Comparison of ENCODE assay signal across 8 cellular contexts in genomic region chr6:13710552-13711383, GRCh38. TPM values are rescaled to one million over a fixed set of nuclear protein-coding genes. Genes with fewer than 3 reads are reported as not detected.
A peak's percentile ranks its signal among the peaks of the same experiment; 100 is the strongest.
DNase-seq lines count a peak whose midpoint lies in the region; FAIRE-seq and TF ChIP-seq lines count a peak whose summit lies in the region.

No MANE protein-coding gene starts in this region.

- CTCF ChIA-PET in HEK293T (lab: Yijun Ruan, JAX): interaction anchor here (0.5 to 1.3 kb wide), 3 partner anchors 86 to 306 kb away, joined by 3 to 12 read pairs (median 3); partner anchors contain the start of gene NOL7

- peak; percentile 20 for FAIRE-seq in GM12891 (lab: Jason Lieb, UNC)

- intact Hi-C loops in tibial artery (cut with DNase I; ENCODE audit: low total_unique reads): loop anchor here (10.0 kb wide), 1 partner anchor 54 kb away; no protein-coding TSS in a partner anchor

- no peaks in the 10 kb centered on the region for H3K36me3 ChIP-seq in tibial artery

- TF ChIP-seq POLR2A in GM12891 (IDR thresholded peaks at IDR 0.05; ENCODE audit: low read depth, low read length) (no peak), erythroblast (IDR thresholded peaks at IDR 0.05; ENCODE audit: low read length) (no peak)

- POLR2A ChIA-PET in HEK293T (lab: Yijun Ruan, JAX): interaction anchor here (1.0 to 3.4 kb wide), 4 partner anchors 18 to 382 kb away, joined by 3 to 27 read pairs (median 4); partner anchors contain the start of genes NOL7 and TBC1D7

- peak; percentile 33 for DNase-seq in GM12891 (ENCODE audit: insufficient read length, low spot score)
- peak; percentile 46 for DNase-seq in HEK293T (ENCODE audit: extremely low spot score)
- peak; percentile 42 for DNase-seq in NCI-H1105 treated with DMSO at 0.1 percent for 48 hours (lab: John Stamatoyannopoulos, UW)
- DNase-seq in activated CD8-positive, alpha-beta memory T cell treated with anti-CD3 and anti-CD28 coated beads, Interleukin-2, amount 50 U/mL, for 4 hours: peak; percentile 39
- peak; percentile 57 to 74 for DNase-seq in erythroblast (lab: John Stamatoyannopoulos, UW)
- peak; percentile 44 for DNase-seq in myocyte (ENCODE audit: low read depth)
- DNase-seq in tibial artery: peak; percentile 31 to 74
- DNase-seq in H4 (ENCODE audit: low spot score): no peak

- H3K27me3 ChIP-seq in tibial artery: no peaks in the 10 kb centered on the region

- H3K27ac ChIP-seq in tibial artery: peak overlapping the region; percentile 92 to 96

- H3K9me3 ChIP-seq in tibial artery: no peaks in the 10 kb centered on the region

- H3K4me3 ChIP-seq in tibial artery: peak overlapping the region; percentile 76 to 92

- peaks cover 0 to 34% (median 17%) of the 10 kb centered on the region in 4 donors for H3K4me1 ChIP-seq in tibial artery

- no peak for TF ChIP-seq CTCF in tibial artery (IDR thresholded peaks at IDR 0.05)

TF ChIP-seq in GM12891, 5 proteins besides CTCF, POLR2A, EP300 and RAD21:
- no peak for TF ChIP-seq POLR2AphosphoS5 (IDR thresholded peaks at IDR 0.05; ENCODE audit: low read depth, low read length)
- TF ChIP-seq PAX5 (IDR thresholded peaks at IDR 0.05; ENCODE audit: insufficient read depth, low read length, severe bottlenecking): no peak
- TF ChIP-seq TAF1 (IDR thresholded peaks at IDR 0.05; ENCODE audit: low read depth, low read length): no peak
- no peak for TF ChIP-seq SPI1 (IDR thresholded peaks at IDR 0.05; ENCODE audit: low read depth, low read length)
- TF ChIP-seq POU2F2 (IDR thresholded peaks at IDR 0.05; ENCODE audit: low read depth, low read length): no peak

TF ChIP-seq in HEK293T, 16 proteins besides CTCF, POLR2A, EP300 and RAD21:
- TF ChIP-seq FOXM1 (IDR thresholded peaks at IDR 0.05; ENCODE audit: borderline replicate concordance) (no peak), ELF4 (IDR thresholded peaks at IDR 0.05) (no peak), CTBP1 (IDR thresholded peaks at IDR 0.05; ENCODE audit: borderline replicate concordance) (no peak), ZNF384 (IDR thresholded peaks at IDR 0.05) (no peak), PKNOX1 (IDR thresholded peaks at IDR 0.05) (no peak), BHLHE40 (IDR thresholded peaks at IDR 0.05; ENCODE audit: borderline replicate concordance) (no peak), FOXK2 (IDR thresholded peaks at IDR 0.05) (no peak), HDGF (IDR thresholded peaks at IDR 0.05; ENCODE audit: borderline replicate concordance) (no peak), SP1 (IDR thresholded peaks at IDR 0.05) (no peak), LEF1 (IDR thresholded peaks at IDR 0.05; ENCODE audit: borderline replicate concordance) (no peak), ARNT (IDR thresholded peaks at IDR 0.05) (no peak), NFRKB (IDR thresholded peaks at IDR 0.05) (no peak), L3MBTL2 (conservative IDR thresholded peaks at IDR 0.05) (no peak), TARDBP (IDR thresholded peaks at IDR 0.05) (no peak), SUZ12 (IDR thresholded peaks at IDR 0.05) (no peak), FOXA1 (IDR thresholded peaks at IDR 0.05) (no peak)

RNA-seq across cellular contexts. Expression of gene RANBP9, which starts 0.9 kb away (rescaled TPM):
- polyA plus RNA-seq in GM12891 (2012; ENCODE audit: low read depth, missing spikeins): 19.3 TPM
- total RNA-seq in myocyte: 38.3 and 39.9 TPM in 2 replicates
- 52.2 TPM for polyA plus RNA-seq in myocyte (2012)
- 15.7 and 18.7 TPM in 2 replicates for total RNA-seq in H4 (2014; rRNA removed; shearing (Covaris generic))
